Comparison of ENCODE assay signal across 9 cellular contexts in the genomic region with DNA sequence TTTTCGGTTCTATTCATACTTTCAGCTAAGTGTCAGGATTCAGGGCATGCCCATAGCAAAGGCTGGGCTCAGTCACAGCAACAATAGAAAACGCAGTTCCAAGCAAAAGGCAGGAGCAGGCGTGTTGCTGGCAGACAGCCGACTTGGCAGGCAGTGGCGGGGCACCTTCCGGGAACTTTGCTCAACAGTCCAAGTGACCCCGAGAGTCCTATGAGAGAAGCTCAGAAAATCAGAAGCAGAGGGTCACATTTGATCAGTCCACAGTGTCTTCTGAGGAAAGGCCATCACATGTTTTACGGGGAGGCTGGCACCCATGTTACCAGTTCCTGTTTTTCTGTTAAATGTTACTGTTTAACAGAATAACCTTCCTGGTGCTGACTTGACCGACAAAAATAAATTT.
DNase-seq lines count a peak whose midpoint lies in the region; ATAC-seq lines count a peak whose summit lies in the region.
"Had no signal": no experiment of that assay in that cellular context is flagged by ENCODE, and none has a peak within 500 bp of the region (broad histone marks: within the 10 kb centered on the region; RNA-seq: fewer than 3 reads in every experiment).

No MANE protein-coding gene starts in this region.

- DNase-seq in MV-4-11 (lab: John Stamatoyannopoulos, UW) (peak; percentile 70), caudate nucleus (lab: John Stamatoyannopoulos, UW) (peak in 44 of 61 donors; percentile 3 to 80 (median 40)), left lobe of liver (ENCODE audit: low spot score) (peak; percentile 92)
- peak; percentile 18 for DNase-seq in stimulated activated naive B cell treated with anti-CD40 and anti-IgM and Interleukin-4, amounts not matched to agents 10 μg/mL and 1 μg/mL and 100 μg/mL, for 72 hours
- no peak for DNase-seq in effector CD4-positive, alpha-beta T cell

- no peaks in the 10 kb centered on the region for H3K36me3 Mint-ChIP-seq in stimulated activated naive B cell treated with anti-CD40 and anti-IgM and Interleukin-4, amounts not matched to agents 10 μg/mL and 1 μg/mL and 100 μg/mL, for 72 hours

- H3K27me3 Mint-ChIP-seq in stimulated activated naive B cell treated with anti-CD40 and anti-IgM and Interleukin-4, amounts not matched to agents 10 μg/mL and 1 μg/mL and 100 μg/mL, for 72 hours, result no peaks in the 10 kb centered on the region

- peak overlapping the region; percentile 23 to 65 for H3K4me3 Mint-ChIP-seq in stimulated activated naive B cell treated with anti-CD40 and anti-IgM and Interleukin-4, amounts not matched to agents 10 μg/mL and 1 μg/mL and 100 μg/mL, for 72 hours

- H3K9me3 Mint-ChIP-seq in stimulated activated naive B cell treated with anti-CD40 and anti-IgM and Interleukin-4, amounts not matched to agents 10 μg/mL and 1 μg/mL and 100 μg/mL, for 72 hours, result no peaks in the 10 kb centered on the region

- peak overlapping the region; percentile 83 for H3K27ac Mint-ChIP-seq in stimulated activated naive B cell treated with anti-CD40 and anti-IgM and Interleukin-4, amounts not matched to agents 10 μg/mL and 1 μg/mL and 100 μg/mL, for 72 hours

- H3K4me1 Mint-ChIP-seq in stimulated activated naive B cell treated with anti-CD40 and anti-IgM and Interleukin-4, amounts not matched to agents 10 μg/mL and 1 μg/mL and 100 μg/mL, for 72 hours, result peaks cover 18 to 43% of the 10 kb centered on the region in 2 donors

- ATAC-seq in left lobe of liver (peak; percentile 90), HG03095 (IDR thresholded peaks at IDR 0.05; ENCODE audit: unreplicated experiment) (no peak), GM19328 (IDR thresholded peaks at IDR 0.05; ENCODE audit: unreplicated experiment) (no peak), GM18858 (IDR thresholded peaks at IDR 0.05; ENCODE audit: unreplicated experiment) (no peak)
- ATAC-seq in stimulated activated naive B cell treated with anti-CD40 and anti-IgM and Interleukin-4, amounts not matched to agents 10 μg/mL and 1 μg/mL and 100 μg/mL, for 72 hours (replicated peaks), result peak; percentile 62 to 75

- peak overlapping the region; percentile 48 for H3K27ac ChIP-seq in caudate nucleus (ENCODE audit: low read depth, low read length)
- H3K27ac ChIP-seq: cardiac muscle cell had no signal

Comparison
In these comparisons a context has a peak if more than half of its experiments do, and no peak if none do; other contexts are left out.
1. ATAC-seq: peak in left lobe of liver (single experiment) and stimulated activated naive B cell treated with anti-CD40 and anti-IgM and Interleukin-4, amounts not matched to agents 10 μg/mL and 1 μg/mL and 100 μg/mL, for 72 hours (2 of 2); none in HG03095 (single experiment), GM19328 (single experiment) and GM18858 (single experiment).